ENCODE assay signal across 9 cellular contexts in the genomic region with DNA sequence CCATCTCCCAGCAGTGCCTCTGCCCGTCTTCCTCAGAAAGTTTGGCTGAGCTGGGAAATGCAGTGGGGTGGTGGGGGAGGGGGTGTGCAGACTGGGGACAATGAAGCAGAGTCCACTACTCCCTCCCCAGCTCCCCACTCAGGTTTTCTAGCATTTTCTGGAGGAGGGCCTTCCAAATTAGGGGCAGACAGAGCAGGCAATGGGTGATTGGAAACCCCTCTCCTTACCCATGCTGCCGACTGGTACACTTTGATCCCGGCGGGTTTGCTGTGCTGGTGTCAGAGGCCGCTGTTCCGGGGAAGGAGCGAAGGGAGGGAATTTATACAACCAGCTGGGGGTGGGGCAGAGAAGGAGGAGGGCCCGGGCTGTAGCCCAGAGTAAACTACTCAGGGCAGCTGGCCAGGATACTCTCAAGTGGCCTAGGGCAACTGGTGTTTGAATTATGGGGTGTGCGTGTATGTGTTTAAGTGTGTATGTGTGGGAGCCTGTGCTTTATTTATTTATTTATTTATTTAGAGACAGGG. TPM values are rescaled to one million over a fixed set of nuclear protein-coding genes. Genes with fewer than 3 reads are reported as not detected.
DNase-seq lines count a peak whose midpoint lies in the region; ATAC-seq and TF ChIP-seq lines count a peak whose summit lies in the region.
"Had no signal": no experiment of that assay in that cellular context is flagged by ENCODE, and none has a peak within 500 bp of the region (broad histone marks: within the 10 kb centered on the region; RNA-seq: fewer than 3 reads in every experiment).

A gene (minus strand): TSS at position 295 of the 524 bp plus-strand sequence. CDS start 64 bp downstream, at position 231.

- no peak for TF ChIP-seq CTCF in A673 (conservative IDR thresholded peaks at IDR 0.05; ENCODE audit: low read depth, low read length)
- no peak for TF ChIP-seq CTCF in astrocyte of the cerebellum (IDR thresholded peaks at IDR 0.05; ENCODE audit: low read depth, low read length, missing control alignments)

- H3K9me3 ChIP-seq in A673 (ENCODE audit: low read depth, low read length, poor library complexity, severe bottlenecking) (no peaks in the 10 kb centered on the region), MG63 (no peaks in the 10 kb centered on the region)

- CTCF ChIA-PET in A673 (lab: Charles Lee) = no interaction called here

- H3K4me1 ChIP-seq in A673 (ENCODE audit: insufficient read depth, low read length, poor library complexity, severe bottlenecking) = peaks cover 30% of the 10 kb centered on the region

- H3K4me3 ChIP-seq in A673 (ENCODE audit: low read depth, low read length, poor library complexity, severe bottlenecking) (no peak within 1 kb of the TSS), MG63 (peak within 1 kb of the TSS; percentile 30), astrocyte of the cerebellum (ENCODE audit: low read depth, low read length) (peak within 1 kb of the TSS; percentile 39)

- in situ Hi-C loops in astrocyte of the cerebellum (cut with HindIII; ENCODE audit: low sequenced_read_pairs) = no loop called here

- H3K27ac ChIP-seq in A673 (ENCODE audit: low read depth, low read length, poor library complexity, severe bottlenecking) = peak within 1 kb of the TSS; percentile 65

- DNase-seq in A673 (ENCODE audit: low spot score) = no peak
- peak; percentile 62 for DNase-seq in MG63
- DNase-seq in astrocyte of the cerebellum (ENCODE audit: low read depth) = peak; percentile 15
- peak; percentile 67 for DNase-seq in hepatic stellate cell (ENCODE audit: low spot score)
- DNase-seq in renal cortical epithelial cell (ENCODE audit: low read depth) = peak; percentile 61
- no peak for DNase-seq in activated gamma-delta T cell (lab: John Stamatoyannopoulos, UW)
- DNase-seq: DND-41 had no signal

- intact Hi-C loops in A673 (cut with micrococcal nuclease; ENCODE audit: unreplicated experiment) = no loop called here

- H3K27me3 ChIP-seq in A673 (replicated peaks; ENCODE audit: insufficient read depth, low read depth, low read length, poor library complexity) (no peaks in the 10 kb centered on the region), MG63 (no peaks in the 10 kb centered on the region)

- H3K36me3 ChIP-seq in A673 (ENCODE audit: insufficient read depth, low read length, poor library complexity, severe bottlenecking) = no peaks in the 10 kb centered on the region
- no peaks in the 10 kb centered on the region for H3K36me3 ChIP-seq in MG63

- no TSS peak for BruUV-seq in A673 (replicated peaks; lab: Mats Ljungman, UMichigan)

- POLR2A ChIA-PET in A673 (lab: Charles Lee; ENCODE audit: low non-redundant PET) = no interaction called here

- no peak for ATAC-seq in GM21360 (IDR thresholded peaks at IDR 0.05; ENCODE audit: unreplicated experiment)
- no peak for ATAC-seq in HG03159 (IDR thresholded peaks at IDR 0.05; ENCODE audit: unreplicated experiment)

RNA-seq across cellular contexts. Expression of the gene that starts here (rescaled TPM):
- total RNA-seq in A673 (2021) (0.50 TPM in 1 of 2 replicates, not detected in the other), renal cortical epithelial cell (5.0 and 26.8 TPM in 2 replicates)
- total RNA-seq in MG63 (2014; rRNA removed; shearing (Covaris generic); ENCODE audit: low replicate concordance) = 6.0 and 10.2 TPM in 2 replicates

Comparison
In these comparisons a context has a peak if more than half of its experiments do, and no peak if none do; other contexts are left out.
1. DNase-seq: peak in MG63 (single experiment), astrocyte of the cerebellum (single experiment), hepatic stellate cell (single experiment) and renal cortical epithelial cell (single experiment); none in A673 (single experiment) and activated gamma-delta T cell (single experiment).